ENCODE assay signal across 15 cellular contexts in genomic region chr15:101159096-101159935, GRCh38.
DNase-seq lines count a peak whose midpoint lies in the region; ATAC-seq, FAIRE-seq and TF ChIP-seq lines count a peak whose summit lies in the region.
"Had no signal": no experiment of that assay in that cellular context is flagged by ENCODE, and none has a peak within 500 bp of the region (broad histone marks: within the 10 kb centered on the region; RNA-seq: fewer than 3 reads in every experiment).

No MANE protein-coding gene starts in this region.

- no peaks in the 10 kb centered on the region for H4K20me1 ChIP-seq in H1 (replicated peaks in 1 of 2; ENCODE audit: control insufficient read depth in 1 of 2, insufficient read depth in 2 of 2, low read length in 2 of 2)

- no peak for FAIRE-seq in H1 (lab: Jason Lieb, UNC)

- TF ChIP-seq EP300 in H1 (IDR thresholded peaks at IDR 0.05; ENCODE audit: borderline replicate concordance in 1 of 2, low read depth in 2 of 2, low read length in 2 of 2) (no peak), esophagus muscularis mucosa (IDR thresholded peaks at IDR 0.05) (no peak)

- no peaks in the 10 kb centered on the region; the same call in 1 of the 2 replicates for H3K79me1 ChIP-seq in H1 (ENCODE audit: low read depth, low read length)

- no peaks in the 10 kb centered on the region for H3K79me2 ChIP-seq in H1 (ENCODE audit: control insufficient read depth in 1 of 2, insufficient read depth in 2 of 2, low read length in 2 of 2)

- H4K91ac ChIP-seq in H1 (replicated peaks; ENCODE audit: insufficient read length, low read length): no peak overlapping the region

- TF ChIP-seq CTCF in activated B cell treated with CpG ODN at 0.5 μM for 24 hours (IDR thresholded peaks at IDR 0.05): no peak
- no peak for TF ChIP-seq CTCF in H1 (IDR thresholded peaks at IDR 0.05; ENCODE audit: control extremely low read depth in 1 of 3, insufficient read depth in 1 of 3, low read depth in 1 of 3, low read length in 3 of 3)
- no peak for TF ChIP-seq CTCF in esophagus muscularis mucosa (IDR thresholded peaks at IDR 0.05)

- peak; percentile 63 for DNase-seq in activated naive CD4-positive, alpha-beta T cell treated with anti-CD3 and anti-CD28 coated beads for 36 hours
- DNase-seq in activated naive CD4-positive, alpha-beta T cell treated with anti-CD3 and anti-CD28 coated beads, Interleukin-2, amount 50 U/mL, for 16 hours: no peak
- DNase-seq in activated B cell treated with CpG ODN at 0.5 μM for 24 hours (no peak), H1 (ENCODE audit: low read depth in 1 of 2, low spot score in 2 of 2) (no peak), esophagus muscularis mucosa (ENCODE audit: extremely low spot score) (no peak)
- DNase-seq in stimulated activated CD8-positive, alpha-beta memory T cell treated with anti-CD3 and anti-CD28 coated beads, Interleukin-4, amount 100 ng/mL, for 48 hours: peak; percentile 44
- DNase-seq: AML-193, amniotic stem cell, DMS79 treated with DMSO at 0.1 percent for 48 hours, stomach, WERI-Rb-1 had no signal

- H3K27me3 Mint-ChIP-seq in activated naive CD4-positive, alpha-beta T cell treated with anti-CD3 and anti-CD28 coated beads for 36 hours (ENCODE audit: low read depth): no peaks in the 10 kb centered on the region
- no peaks in the 10 kb centered on the region for H3K27me3 Mint-ChIP-seq in activated B cell treated with CpG ODN at 0.5 μM for 24 hours

- peaks cover 2% of the 10 kb centered on the region for H3K36me3 Mint-ChIP-seq in activated naive CD4-positive, alpha-beta T cell treated with anti-CD3 and anti-CD28 coated beads for 36 hours (ENCODE audit: low read depth)
- H3K36me3 Mint-ChIP-seq in activated B cell treated with CpG ODN at 0.5 μM for 24 hours (ENCODE audit: low read depth): no peaks in the 10 kb centered on the region

- no peak overlapping the region for H4K8ac ChIP-seq in H1 (ENCODE audit: extremely low read depth, insufficient read depth, low read length)

- H3K27ac ChIP-seq in H1 (ENCODE audit: low read depth, low read length): no peak overlapping the region
- no peak overlapping the region for H3K27ac ChIP-seq in esophagus muscularis mucosa (replicated peaks in 1 of 4)
- H3K27ac ChIP-seq: SK-N-MC, stomach, WERI-Rb-1 had no signal

- ATAC-seq in activated B cell treated with CpG ODN at 0.5 μM for 24 hours (ENCODE audit: low read depth) (peak; percentile 12), GM19395 (IDR thresholded peaks at IDR 0.05; ENCODE audit: unreplicated experiment) (no peak), GM21529 (IDR thresholded peaks at IDR 0.05; ENCODE audit: unreplicated experiment) (no peak)

- peaks cover 4% of the 10 kb centered on the region for H3K9me3 Mint-ChIP-seq in activated naive CD4-positive, alpha-beta T cell treated with anti-CD3 and anti-CD28 coated beads for 36 hours
- H3K9me3 Mint-ChIP-seq in activated B cell treated with CpG ODN at 0.5 μM for 24 hours: peaks cover 4% of the 10 kb centered on the region

- H3K4me1 ChIP-seq in H1 (replicated peaks in 1 of 4; ENCODE audit: control insufficient read depth in 3 of 4, insufficient read depth in 4 of 4, low read length in 3 of 4) (peaks cover 0 to 6% (median 0%) of the 10 kb centered on the region in 4 experiments; a peak in 3 of 7 replicates), esophagus muscularis mucosa (peaks cover 13 to 16% (median 14%) of the 10 kb centered on the region in 4 donors)

- H2BK12ac ChIP-seq in H1 (ENCODE audit: low read depth, low read length): peak overlapping the region; percentile 41; the same call in 1 of the 2 replicates

- H3K4ac ChIP-seq in H1 (replicated peaks; ENCODE audit: insufficient read length, low read depth, low read length): no peak overlapping the region

- 0 out of 2 replicates have a peak overlapping the region, but pooled peaks have one; percentile 37 for H2BK15ac ChIP-seq in H1 (ENCODE audit: low read length)

- WGBS in H1 (ENCODE audit: extremely low coverage in 1 of 2, insufficient coverage in 1 of 2, insufficient read length in 1 of 2, insufficient replicate concordance in 2 of 2, low coverage in 1 of 2, low lambda C conversion rate in 2 of 2, missing lambda C conversion rate in 1 of 2), 2 experiments: 85% methylated on average over 14 of the region's 15 CpGs; no CpG with 5 or more reads in 1 of the 2 experiments
- WGBS in esophagus muscularis mucosa: 75% methylated on average over 14 of the region's 15 CpGs

- H3K27ac Mint-ChIP-seq in activated naive CD4-positive, alpha-beta T cell treated with anti-CD3 and anti-CD28 coated beads for 36 hours: peak overlapping the region; percentile 35
- H3K27ac Mint-ChIP-seq in activated B cell treated with CpG ODN at 0.5 μM for 24 hours: no peak overlapping the region
- H3K27ac Mint-ChIP-seq: dendritic cell treated with granulocyte-macrophage colony-stimulating factor and Interleukin-4, amounts not matched to agents 40 ng/mL and 50 ng/mL, for 4 days had no signal

- TF ChIP-seq RAD21 in H1 (IDR thresholded peaks at IDR 0.05 in 1 of 2, conservative IDR thresholded peaks at IDR 0.05 in 1 of 2; ENCODE audit: low read depth in 2 of 2, low read length in 2 of 2): no peak

- H2AK5ac ChIP-seq in H1 (ENCODE audit: low read depth, low read length): 0 out of 2 replicates have a peak overlapping the region, but pooled peaks have one; percentile 39

- H4K5ac ChIP-seq in H1 (ENCODE audit: insufficient read length, low read depth, low read length): no peak overlapping the region

- H2AFZ ChIP-seq in H1 (ENCODE audit: low read length): no peak overlapping the region

- H3K4me3 ChIP-seq in H1 (ENCODE audit: extremely low read depth in 1 of 4, insufficient read depth in 2 of 4, low read depth in 3 of 4, low read length in 4 of 4) (no peak overlapping the region), esophagus muscularis mucosa (no peak overlapping the region)
- H3K4me3 ChIP-seq: SK-N-MC, stomach had no signal

- CTCF ChIA-PET in activated naive CD4-positive, alpha-beta T cell treated with anti-CD3 and anti-CD28 coated beads for 36 hours (lab: Charles Lee): interaction anchor here (0.9 to 1.6 kb wide), 5 partner anchors 9 to 99 kb away, joined by 3 to 6 read pairs (median 4); no protein-coding TSS in a partner anchor
- CTCF ChIA-PET in activated B cell treated with CpG ODN at 0.5 μM for 24 hours (lab: Charles Lee) (interaction anchor here (1.1 kb wide), 1 partner anchor 38 kb away, joined by 3 read pairs; no protein-coding TSS in a partner anchor), H1 (lab: Charles Lee; ENCODE audit: partially characterized antibody) (interaction anchor here (0.8 to 5.0 kb wide), 14 partner anchors 8 to 1905 kb away, joined by 3 to 29 read pairs (median 6); no protein-coding TSS in a partner anchor)

- peaks cover 0 to 2% (median 0%) of the 10 kb centered on the region in 4 experiments; a peak in 1 of 7 replicates for H3K27me3 ChIP-seq in H1 (replicated peaks in 1 of 4; ENCODE audit: control insufficient read depth in 3 of 4, extremely low read depth in 1 of 4, insufficient read depth in 3 of 4, low read length in 3 of 4)
- H3K27me3 ChIP-seq in esophagus muscularis mucosa: no peaks in the 10 kb centered on the region
- H3K27me3 ChIP-seq: stomach had no signal

- TF ChIP-seq POLR2A in H1 (IDR thresholded peaks at IDR 0.05; ENCODE audit: control extremely low read depth in 1 of 2, low read depth in 2 of 2, low read length in 2 of 2): no peak
- no peak for TF ChIP-seq POLR2A in esophagus muscularis mucosa (IDR thresholded peaks at IDR 0.05; ENCODE audit: low read depth)

- POLR2A ChIA-PET in activated B cell treated with CpG ODN at 0.5 μM for 24 hours (lab: Charles Lee) (interaction anchor here (0.6 kb wide), 1 partner anchor 117 kb away, joined by 3 read pairs; no protein-coding TSS in a partner anchor), H1 (lab: Charles Lee; ENCODE audit: partially characterized antibody) (interaction anchor here (1.0 to 1.6 kb wide), 4 partner anchors 10 to 69 kb away, joined by 3 to 4 read pairs (median 4); no protein-coding TSS in a partner anchor)

- intact Hi-C loops in activated naive CD4-positive, alpha-beta T cell treated with anti-CD3 and anti-CD28 coated beads for 36 hours (cut with micrococcal nuclease): loop anchor here (1.0 to 2.0 kb wide), 5 partner anchors 23 to 47 kb away; no protein-coding TSS in a partner anchor
- intact Hi-C loops in activated B cell treated with CpG ODN at 0.5 μM for 24 hours (cut with micrococcal nuclease) (no loop called here), esophagus muscularis mucosa (cut with DNase I) (no loop called here)

- H3K23ac ChIP-seq in H1 (ENCODE audit: insufficient read length): no peak overlapping the region

- no peaks in the 10 kb centered on the region for H3K36me3 ChIP-seq in H1 (ENCODE audit: control insufficient read depth in 2 of 4, insufficient read depth in 4 of 4, low read length in 3 of 4)
- no peaks in the 10 kb centered on the region for H3K36me3 ChIP-seq in esophagus muscularis mucosa
- H3K36me3 ChIP-seq: stomach, WERI-Rb-1 had no signal

- H3K18ac ChIP-seq in H1 (ENCODE audit: extremely low read depth, low read length): 0 out of 2 replicates have a peak overlapping the region, but pooled peaks have one; percentile 29

- H3K23me2 ChIP-seq in H1 (ENCODE audit: low read depth, low read length): no peaks in the 10 kb centered on the region

- peaks cover 25% of the 10 kb centered on the region for H3K4me1 Mint-ChIP-seq in activated naive CD4-positive, alpha-beta T cell treated with anti-CD3 and anti-CD28 coated beads for 36 hours (ENCODE audit: low read depth)
- H3K4me1 Mint-ChIP-seq in activated B cell treated with CpG ODN at 0.5 μM for 24 hours: peaks cover 24% of the 10 kb centered on the region

- H3K56ac ChIP-seq in H1 (replicated peaks; ENCODE audit: insufficient read length, low read depth, low read length): no peak overlapping the region

- no peak overlapping the region for H3K9ac ChIP-seq in H1 (replicated peaks in 1 of 4; ENCODE audit: extremely low read depth in 1 of 4, low read depth in 3 of 4, low read length in 3 of 4)

- no peak overlapping the region for H3K4me3 Mint-ChIP-seq in activated naive CD4-positive, alpha-beta T cell treated with anti-CD3 and anti-CD28 coated beads for 36 hours
- no peak overlapping the region for H3K4me3 Mint-ChIP-seq in activated B cell treated with CpG ODN at 0.5 μM for 24 hours
- H3K4me3 Mint-ChIP-seq: dendritic cell treated with granulocyte-macrophage colony-stimulating factor and Interleukin-4, amounts not matched to agents 40 ng/mL and 50 ng/mL, for 4 days had no signal

- no peak overlapping the region for H2BK120ac ChIP-seq in H1 (replicated peaks; ENCODE audit: low read depth, low read length)

- H3K9me3 ChIP-seq in H1 (ENCODE audit: insufficient read depth in 2 of 2, low read depth in 1 of 2, low read length in 1 of 2) (no peaks in the 10 kb centered on the region; a peak in 1 of 4 replicates), esophagus muscularis mucosa (peaks cover 0 to 4% (median under 1%) of the 10 kb centered on the region in 4 donors)

- H2BK20ac ChIP-seq in H1 (ENCODE audit: low read length): no peak overlapping the region

- no peak overlapping the region for H2BK5ac ChIP-seq in H1 (ENCODE audit: low read depth, low read length)

- no peak overlapping the region for H3K14ac ChIP-seq in H1 (ENCODE audit: insufficient read length)

- H3K4me2 ChIP-seq in H1 (ENCODE audit: insufficient read depth in 1 of 2, low read depth in 2 of 2, low read length in 2 of 2): no peak overlapping the region

TF ChIP-seq in H1, 55 proteins besides CTCF, POLR2A, EP300 and RAD21 (continues in another document):
- TF ChIP-seq RFX5 (IDR thresholded peaks at IDR 0.05; ENCODE audit: borderline replicate concordance, low read depth, low read length): no peak

Comparison
In these comparisons a context has a peak if more than half of its experiments do, and no peak if none do; other contexts are left out.
1. DNase-seq: peak in activated naive CD4-positive, alpha-beta T cell treated with anti-CD3 and anti-CD28 coated beads for 36 hours (single experiment) and stimulated activated CD8-positive, alpha-beta memory T cell treated with anti-CD3 and anti-CD28 coated beads, Interleukin-4, amount 100 ng/mL, for 48 hours (single experiment); none in activated naive CD4-positive, alpha-beta T cell treated with anti-CD3 and anti-CD28 coated beads, Interleukin-2, amount 50 U/mL, for 16 hours (single experiment), activated B cell treated with CpG ODN at 0.5 μM for 24 hours (single experiment), H1 (0 of 2) and esophagus muscularis mucosa (single experiment).